Comparison of ENCODE assay signal across 4 cellular contexts in genomic region chr7:52911326-52911725, GRCh38.
"Had no signal": no experiment of that assay in that cellular context is flagged by ENCODE, and none has a peak within 500 bp of the region (broad histone marks: within the 10 kb centered on the region; RNA-seq: fewer than 3 reads in every experiment).

No MANE protein-coding gene starts in this region.

- H3K4me2 ChIP-seq: GM23338 had no signal

- H3K4me3 ChIP-seq: GM23338 had no signal

- H2AFZ ChIP-seq: GM23338 had no signal

- DNase-seq: H9, HCEC 1CT, IMR-90 had no signal

- ATAC-seq: GM23338 had no signal
